ENCODE assay signal across 3 cellular contexts in the genomic region with DNA sequence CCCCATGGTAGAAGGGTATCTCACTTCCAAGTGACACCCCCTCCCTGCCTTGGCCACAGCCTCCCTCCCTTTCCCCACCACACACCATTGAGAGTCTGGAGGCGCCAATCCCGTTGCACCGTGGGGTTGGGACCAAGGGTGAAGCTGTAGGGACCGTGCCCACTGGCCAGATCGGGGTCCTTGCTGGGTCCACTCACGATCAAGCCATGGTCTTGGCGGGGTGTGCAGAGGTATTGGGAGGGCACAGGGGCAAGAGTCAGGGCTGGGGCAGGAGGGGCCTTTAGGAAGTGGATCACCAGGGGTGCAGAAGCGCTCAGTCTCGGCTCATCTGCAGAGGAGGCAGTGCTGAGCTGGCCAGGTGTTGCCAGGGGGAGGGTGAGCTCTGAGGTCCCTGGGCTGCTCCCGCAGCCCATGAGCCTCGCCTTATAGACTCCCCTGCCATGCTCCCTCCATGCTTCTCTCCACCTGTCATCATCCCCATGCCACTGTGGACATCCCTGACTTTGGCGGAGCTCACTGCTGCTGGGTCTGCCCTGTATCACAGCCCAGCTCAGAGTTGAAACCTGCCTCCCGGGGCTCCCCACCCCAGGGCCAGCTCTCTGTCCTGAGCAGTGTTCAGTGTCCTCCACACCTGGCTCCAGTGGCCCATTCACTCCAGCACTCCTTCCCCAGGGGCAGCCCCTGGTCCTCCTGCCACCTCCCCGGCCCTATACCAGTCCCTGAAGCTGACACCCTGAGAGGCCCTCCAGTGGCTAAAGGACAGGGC.
TF ChIP-seq lines count a peak whose summit lies in the region.

No MANE protein-coding gene starts in this region.

TF ChIP-seq in SK-N-SH treated with all-trans-retinoic acid at 6 μM for 48 hours, 23 proteins besides CTCF, POLR2A, EP300 and RAD21:
- TF ChIP-seq TCF4 (CRISPR knock-in tag; IDR thresholded peaks at IDR 0.05; ENCODE audit: borderline replicate concordance) = no peak

TF ChIP-seq in SK-N-SH, 30 proteins besides CTCF, POLR2A, EP300 and RAD21:
- TF ChIP-seq CHD2 (IDR thresholded peaks at IDR 0.05; ENCODE audit: low read length, partially characterized antibody) (no peak), TCF12 (IDR thresholded peaks at IDR 0.05) (no peak), RXRA (IDR thresholded peaks at IDR 0.05; ENCODE audit: borderline replicate concordance, low read depth) (no peak), EZH2phosphoT487 (IDR thresholded peaks at IDR 0.05; ENCODE audit: borderline replicate concordance, low read depth) (no peak), SIN3A (IDR thresholded peaks at IDR 0.05; ENCODE audit: borderline replicate concordance, low read depth, low read length) (no peak)
- TF ChIP-seq, protein P1, sequence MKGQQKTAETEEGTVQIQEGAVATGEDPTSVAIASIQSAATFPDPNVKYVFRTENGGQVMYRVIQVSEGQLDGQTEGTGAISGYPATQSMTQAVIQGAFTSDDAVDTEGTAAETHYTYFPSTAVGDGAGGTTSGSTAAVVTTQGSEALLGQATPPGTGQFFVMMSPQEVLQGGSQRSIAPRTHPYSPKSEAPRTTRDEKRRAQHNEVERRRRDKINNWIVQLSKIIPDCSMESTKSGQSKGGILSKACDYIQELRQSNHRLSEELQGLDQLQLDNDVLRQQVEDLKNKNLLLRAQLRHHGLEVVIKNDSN (IDR thresholded peaks at IDR 0.05; ENCODE audit: borderline replicate concordance, low read depth) = no peak

TF ChIP-seq in H1, 55 proteins besides CTCF, POLR2A, EP300 and RAD21:
- TF ChIP-seq EZH2 (IDR thresholded peaks at IDR 0.05; ENCODE audit: low read depth, low read length, severe bottlenecking) = no peak
- TF ChIP-seq ZNF274 (IDR thresholded peaks at IDR 0.05; ENCODE audit: borderline replicate concordance, extremely low read depth, low read length) = no peak
- no peak for TF ChIP-seq HDAC6 (IDR thresholded peaks at IDR 0.05; ENCODE audit: low read depth, low read length)
- no peak for TF ChIP-seq CBX8 (IDR thresholded peaks at IDR 0.05; ENCODE audit: borderline replicate concordance, low read depth, low read length)
- no peak for TF ChIP-seq GABPA (IDR thresholded peaks at IDR 0.05; ENCODE audit: borderline replicate concordance, insufficient read depth, low read length)
